Comparison of ENCODE assay signal across 26 cellular contexts in genomic region chr6:32057966-32058365, GRCh38. TPM values are rescaled to one million over a fixed set of nuclear protein-coding genes. Genes with fewer than 3 reads are reported as not detected.
"Had no signal": no experiment of that assay in that cellular context is flagged by ENCODE, and none has a peak within 500 bp of the region (broad histone marks: within the 10 kb centered on the region; RNA-seq: fewer than 3 reads in every experiment).

No MANE protein-coding gene starts in this region.

- FAIRE-seq: pancreas had no signal

- H3K27ac Mint-ChIP-seq: activated CD4-positive, alpha-beta memory T cell treated with anti-CD3 and anti-CD28 coated beads, Interleukin-2, amount 10 ng/mL, durations not matched to agents 7 days and 5 days; activated CD4-positive, alpha-beta T cell treated with anti-CD3 and anti-CD28 coated beads, Interleukin-2, amount 10 ng/mL, durations not matched to agents 7 days and 5 days; activated naive CD4-positive, alpha-beta T cell treated with anti-CD3 and anti-CD28 coated beads, Interleukin-2, amount 50 U/mL, for 24 hours; activated naive CD8-positive, alpha-beta T cell treated with anti-CD3 and anti-CD28 coated beads, Interleukin-2, amount 50 U/mL, for 24 hours; activated T-cell treated with anti-CD3 and anti-CD28 coated beads, Interleukin-2, amount 50 U/mL, for 24 hours; stimulated activated naive CD8-positive, alpha-beta T cell treated with anti-CD3 and anti-CD28 coated beads, Interleukin-15, Interleukin-2, amounts not matched to agents 100 ng/mL and 50 ng/mL, for 24 hours had no signal

- H3K27me3 Mint-ChIP-seq: activated CD4-positive, alpha-beta T cell treated with anti-CD3 and anti-CD28 coated beads, Interleukin-2, amount 10 ng/mL, durations not matched to agents 7 days and 5 days; activated naive CD4-positive, alpha-beta T cell treated with anti-CD3 and anti-CD28 coated beads, Interleukin-2, amount 50 U/mL, for 24 hours; activated T-cell treated with anti-CD3 and anti-CD28 coated beads, Interleukin-2, amount 50 U/mL, for 24 hours; stimulated activated naive CD8-positive, alpha-beta T cell treated with anti-CD3 and anti-CD28 coated beads, Interleukin-15, Interleukin-2, amounts not matched to agents 100 ng/mL and 50 ng/mL, for 24 hours had no signal

- H3K4me3 Mint-ChIP-seq: activated CD4-positive, alpha-beta memory T cell treated with anti-CD3 and anti-CD28 coated beads, Interleukin-2, amount 10 ng/mL, durations not matched to agents 7 days and 5 days; activated CD4-positive, alpha-beta T cell treated with anti-CD3 and anti-CD28 coated beads, Interleukin-2, amount 10 ng/mL, durations not matched to agents 7 days and 5 days; activated naive CD4-positive, alpha-beta T cell treated with anti-CD3 and anti-CD28 coated beads, Interleukin-2, amount 50 U/mL, for 24 hours; activated naive CD8-positive, alpha-beta T cell treated with anti-CD3 and anti-CD28 coated beads, Interleukin-2, amount 50 U/mL, for 24 hours; activated T-cell treated with anti-CD3 and anti-CD28 coated beads, Interleukin-2, amount 50 U/mL, for 24 hours; effector memory CD8-positive, alpha-beta T cell; stimulated activated naive CD8-positive, alpha-beta T cell treated with anti-CD3 and anti-CD28 coated beads, Interleukin-15, Interleukin-2, amounts not matched to agents 100 ng/mL and 50 ng/mL, for 24 hours had no signal

- H3K27ac ChIP-seq: body of pancreas, cardiac muscle cell, foreskin keratinocyte, pancreas, prostate gland, upper lobe of right lung had no signal

- H3K9me3 ChIP-seq: body of pancreas, heart right ventricle, pancreas, prostate gland, thyroid gland, upper lobe of right lung had no signal

- H3K4me3 ChIP-seq: body of pancreas, cardiac muscle cell, coronary artery, heart right ventricle, pancreas, prostate gland, thyroid gland, upper lobe of right lung had no signal

- DNase-seq: activated CD4-positive, alpha-beta memory T cell treated with anti-CD3 and anti-CD28 coated beads, Interleukin-2, amount 10 ng/mL, durations not matched to agents 7 days and 5 days; activated CD4-positive, alpha-beta T cell treated with anti-CD3 and anti-CD28 coated beads for 1 hour; activated CD4-positive, alpha-beta T cell treated with anti-CD3 and anti-CD28 coated beads, Interleukin-2, amount 10 ng/mL, durations not matched to agents 7 days and 5 days; activated CD8-positive, alpha-beta memory T cell treated with anti-CD3 and anti-CD28 coated beads, Interleukin-2, amount 50 U/mL, for 48 hours; activated naive CD8-positive, alpha-beta T cell treated with anti-CD3 and anti-CD28 coated beads, Interleukin-2, amount 50 U/mL, for 24 hours; activated T-cell treated with anti-CD3 and anti-CD28 coated beads, Interleukin-2, amount 50 U/mL, for 24 hours; body of pancreas; effector memory CD8-positive, alpha-beta T cell; foreskin keratinocyte; heart right ventricle; kidney glomerular epithelial cell; left ventricle myocardium superior; pancreas; retina; stimulated activated CD4-positive, alpha-beta T cell treated with anti-CD3 and anti-CD28 coated beads, Interleukin-4, amount 100 ng/mL, for 1 hour; T-helper 2 cell; thyroid gland; upper lobe of right lung had no signal

- H3K36me3 ChIP-seq: cardiac muscle cell, pancreas, prostate gland had no signal

- ATAC-seq: activated naive CD8-positive, alpha-beta T cell treated with anti-CD3 and anti-CD28 coated beads, Interleukin-2, amount 50 U/mL, for 24 hours; body of pancreas; effector memory CD8-positive, alpha-beta T cell; foreskin keratinocyte; pancreas; SK-N-SH treated with all-trans-retinoic acid at 6 μM for 48 hours; upper lobe of right lung had no signal

- H3K4me1 Mint-ChIP-seq: activated CD4-positive, alpha-beta memory T cell treated with anti-CD3 and anti-CD28 coated beads, Interleukin-2, amount 10 ng/mL, durations not matched to agents 7 days and 5 days; activated CD4-positive, alpha-beta T cell treated with anti-CD3 and anti-CD28 coated beads, Interleukin-2, amount 10 ng/mL, durations not matched to agents 7 days and 5 days; activated naive CD4-positive, alpha-beta T cell treated with anti-CD3 and anti-CD28 coated beads, Interleukin-2, amount 50 U/mL, for 24 hours; activated naive CD8-positive, alpha-beta T cell treated with anti-CD3 and anti-CD28 coated beads, Interleukin-2, amount 50 U/mL, for 24 hours had no signal

- H3K27me3 ChIP-seq: body of pancreas, cardiac muscle cell, heart right ventricle, pancreas, thyroid gland, upper lobe of right lung had no signal

- H3K9me3 Mint-ChIP-seq: activated CD4-positive, alpha-beta memory T cell treated with anti-CD3 and anti-CD28 coated beads, Interleukin-2, amount 10 ng/mL, durations not matched to agents 7 days and 5 days; activated CD4-positive, alpha-beta T cell treated with anti-CD3 and anti-CD28 coated beads, Interleukin-2, amount 10 ng/mL, durations not matched to agents 7 days and 5 days; activated naive CD4-positive, alpha-beta T cell treated with anti-CD3 and anti-CD28 coated beads, Interleukin-2, amount 50 U/mL, for 24 hours; activated naive CD8-positive, alpha-beta T cell treated with anti-CD3 and anti-CD28 coated beads, Interleukin-2, amount 50 U/mL, for 24 hours; activated T-cell treated with anti-CD3 and anti-CD28 coated beads, Interleukin-2, amount 50 U/mL, for 24 hours; effector memory CD8-positive, alpha-beta T cell; stimulated activated naive CD8-positive, alpha-beta T cell treated with anti-CD3 and anti-CD28 coated beads, Interleukin-15, Interleukin-2, amounts not matched to agents 100 ng/mL and 50 ng/mL, for 24 hours had no signal

- H3K36me3 Mint-ChIP-seq: activated naive CD4-positive, alpha-beta T cell treated with anti-CD3 and anti-CD28 coated beads, Interleukin-2, amount 50 U/mL, for 24 hours had no signal

- H3K4me1 ChIP-seq: body of pancreas, foreskin keratinocyte, heart right ventricle, pancreas, prostate gland, thyroid gland, upper lobe of right lung had no signal

RNA-seq across cellular contexts. Expression of gene CYP21A2, which starts 19.8 kb away (rescaled TPM):
- total RNA-seq: foreskin keratinocyte, glomerular endothelial cell, lung microvascular endothelial cell had no signal
